In genomic region chr7:41900532-41900931, GRCh38 we compare ENCODE assay signal across 1 cellular context.
A peak's percentile ranks its signal among the peaks of the same experiment; 100 is the strongest.
TF ChIP-seq lines count a peak whose summit lies in the region.

No MANE protein-coding gene starts in this region.

TF ChIP-seq in H1, 55 proteins besides CTCF, POLR2A, EP300 and RAD21:
- TF ChIP-seq SAP30 (IDR thresholded peaks at IDR 0.05; ENCODE audit: insufficient read depth, insufficient replicate concordance, low read length) = no peak
- peak; percentile 65; the same call in 1 of the 2 replicates for TF ChIP-seq JUND (IDR thresholded peaks at IDR 0.05; ENCODE audit: low read length)
- no peak for TF ChIP-seq CTBP2 (IDR thresholded peaks at IDR 0.05; ENCODE audit: borderline replicate concordance, insufficient read depth, insufficient read length, low read length)
- TF ChIP-seq BRCA1 (IDR thresholded peaks at IDR 0.05; ENCODE audit: low read depth, low read length) = no peak
- peak; percentile 63 for TF ChIP-seq BACH1 (IDR thresholded peaks at IDR 0.05; ENCODE audit: low read length)
- TF ChIP-seq MAFK (IDR thresholded peaks at IDR 0.05; ENCODE audit: low read depth, low read length) = peak; percentile 64
TF ChIP-seq in H1: peak in this region for 3.
